1 cellular context compared by ENCODE assay signal in genomic region chr14:101706509-101707284, GRCh38.
A peak's percentile ranks its signal among the peaks of the same experiment; 100 is the strongest.
TF ChIP-seq lines count a peak whose summit lies in the region.

No MANE protein-coding gene starts in this region.

TF ChIP-seq in HepG2, 621 proteins besides CTCF, POLR2A, EP300 and RAD21 (continued from another document and continues in another):
- TF ChIP-seq ZNF318 (CRISPR knock-in tag; IDR thresholded peaks at IDR 0.05) = no peak
- no peak for TF ChIP-seq SYNCRIP (IDR thresholded peaks at IDR 0.05; ENCODE audit: insufficient read depth, low read depth, low read length)
- no peak for TF ChIP-seq CREB1 (IDR thresholded peaks at IDR 0.05)
- no peak for TF ChIP-seq CREB1 (CRISPR knock-in tag; IDR thresholded peaks at IDR 0.05)
- TF ChIP-seq DBP (CRISPR knock-in tag; IDR thresholded peaks at IDR 0.05; ENCODE audit: not compliant biosample characterization) = no peak
- no peak for TF ChIP-seq HMG20B (CRISPR knock-in tag; conservative IDR thresholded peaks at IDR 0.05)
- TF ChIP-seq TEF (CRISPR knock-in tag; IDR thresholded peaks at IDR 0.05) = no peak
- TF ChIP-seq FOXK2 (IDR thresholded peaks at IDR 0.05) = no peak
- no peak for TF ChIP-seq SRF (IDR thresholded peaks at IDR 0.05; ENCODE audit: low read depth, low read length)
- TF ChIP-seq PAF1 (CRISPR knock-in tag; IDR thresholded peaks at IDR 0.05) = no peak
- no peak for TF ChIP-seq CBX1 (IDR thresholded peaks at IDR 0.05; ENCODE audit: low read depth)
- 0 out of 2 replicates have a peak, but pooled peaks have one; percentile 71 for TF ChIP-seq MIXL1 (CRISPR knock-in tag; IDR thresholded peaks at IDR 0.05)
- TF ChIP-seq CCDC6 (CRISPR knock-in tag; IDR thresholded peaks at IDR 0.05) = no peak; the same call in 1 of the 2 replicates
- no peak for TF ChIP-seq FIP1L1 (IDR thresholded peaks at IDR 0.05; ENCODE audit: borderline replicate concordance, insufficient read depth, low read depth, low read length)
- no peak for TF ChIP-seq AGO2 (optimal IDR thresholded peaks at IDR 0.05; ENCODE audit: low read depth, low read length)
- no peak for TF ChIP-seq THAP9 (CRISPR knock-in tag; IDR thresholded peaks at IDR 0.05; ENCODE audit: borderline replicate concordance)
- no peak for TF ChIP-seq HOXA9 (CRISPR knock-in tag; IDR thresholded peaks at IDR 0.05; ENCODE audit: borderline replicate concordance)
- TF ChIP-seq ZUFSP (CRISPR knock-in tag; IDR thresholded peaks at IDR 0.05; ENCODE audit: borderline replicate concordance) = no peak
- TF ChIP-seq EHMT2 (IDR thresholded peaks at IDR 0.05; ENCODE audit: borderline replicate concordance, low read depth, low read length) = no peak
- no peak for TF ChIP-seq BRCA1 (CRISPR knock-in tag; IDR thresholded peaks at IDR 0.05)
- TF ChIP-seq E2F5 (CRISPR knock-in tag; conservative IDR thresholded peaks at IDR 0.05) = no peak
- TF ChIP-seq ZNF138 (CRISPR knock-in tag; IDR thresholded peaks at IDR 0.05; ENCODE audit: low read depth) = no peak
- no peak for TF ChIP-seq MYPOP (CRISPR knock-in tag; IDR thresholded peaks at IDR 0.05)
- TF ChIP-seq ATF1 (CRISPR knock-in tag; IDR thresholded peaks at IDR 0.05) = no peak
- TF ChIP-seq ZNF407 (CRISPR knock-in tag; IDR thresholded peaks at IDR 0.05; ENCODE audit: not compliant biosample characterization) = no peak
- no peak for TF ChIP-seq HIVEP1 (CRISPR knock-in tag; IDR thresholded peaks at IDR 0.05)
- no peak for TF ChIP-seq ETV6 (CRISPR knock-in tag; conservative IDR thresholded peaks at IDR 0.05)
